Comparison of ENCODE assay signal across 1 cellular context in the genomic region with DNA sequence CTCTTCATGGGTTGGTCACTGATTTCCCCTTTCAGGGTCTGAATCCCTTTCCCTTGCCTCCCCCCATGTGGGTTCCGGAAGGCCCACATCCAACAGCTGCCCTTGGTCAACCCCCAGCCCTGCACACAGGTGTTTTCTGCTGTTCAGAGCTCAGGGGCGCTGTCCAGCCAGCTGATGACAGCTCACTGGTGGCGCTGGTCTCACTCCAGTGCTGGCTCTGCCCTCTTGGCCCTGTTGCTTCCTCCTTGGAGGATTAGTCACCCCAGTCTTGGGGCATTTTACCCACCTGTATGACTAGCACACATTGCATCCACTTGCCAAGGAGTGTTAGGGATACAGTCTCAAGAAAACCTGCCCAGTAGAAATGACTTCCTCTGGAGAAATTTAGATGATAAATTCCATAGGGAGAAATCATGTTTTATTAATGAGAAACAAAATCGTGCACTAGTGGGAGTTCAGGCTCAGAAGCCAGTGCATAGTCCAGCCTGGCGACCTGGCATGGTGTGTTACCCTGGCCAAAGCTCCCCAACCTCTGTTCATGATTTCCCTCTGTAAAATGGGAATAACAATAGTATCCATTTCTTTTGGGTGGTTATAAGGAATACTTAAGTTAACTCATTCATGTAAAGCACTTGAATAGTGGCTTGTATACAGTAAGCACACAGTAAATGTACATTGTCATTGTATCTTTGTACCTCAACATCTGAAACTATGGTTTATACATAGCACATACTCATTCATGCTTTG.
TF ChIP-seq lines count a peak whose summit lies in the region.

No MANE protein-coding gene starts in this region.

TF ChIP-seq in HepG2, 621 proteins besides CTCF, POLR2A, EP300 and RAD21 (continued from another document):
- TF ChIP-seq, protein P1, sequence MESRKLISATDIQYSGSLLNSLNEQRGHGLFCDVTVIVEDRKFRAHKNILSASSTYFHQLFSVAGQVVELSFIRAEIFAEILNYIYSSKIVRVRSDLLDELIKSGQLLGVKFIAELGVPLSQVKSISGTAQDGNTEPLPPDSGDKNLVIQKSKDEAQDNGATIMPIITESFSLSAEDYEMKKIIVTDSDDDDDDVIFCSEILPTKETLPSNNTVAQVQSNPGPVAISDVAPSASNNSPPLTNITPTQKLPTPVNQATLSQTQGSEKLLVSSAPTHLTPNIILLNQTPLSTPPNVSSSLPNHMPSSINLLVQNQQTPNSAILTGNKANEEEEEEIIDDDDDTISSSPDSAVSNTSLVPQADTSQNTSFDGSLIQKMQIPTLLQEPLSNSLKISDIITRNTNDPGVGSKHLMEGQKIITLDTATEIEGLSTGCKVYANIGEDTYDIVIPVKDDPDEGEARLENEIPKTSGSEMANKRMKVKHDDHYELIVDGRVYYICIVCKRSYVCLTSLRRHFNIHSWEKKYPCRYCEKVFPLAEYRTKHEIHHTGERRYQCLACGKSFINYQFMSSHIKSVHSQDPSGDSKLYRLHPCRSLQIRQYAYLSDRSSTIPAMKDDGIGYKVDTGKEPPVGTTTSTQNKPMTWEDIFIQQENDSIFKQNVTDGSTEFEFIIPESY (CRISPR knock-in tag; IDR thresholded peaks at IDR 0.05), result peak; percentile 73
- TF ChIP-seq NFYB (CRISPR knock-in tag; IDR thresholded peaks at IDR 0.05) (no peak), RBM22 (optimal IDR thresholded peaks at IDR 0.05; ENCODE audit: low read length) (peak; percentile 29), ZNF264 (CRISPR knock-in tag; IDR thresholded peaks at IDR 0.05) (no peak), NKX3-1 (CRISPR knock-in tag; IDR thresholded peaks at IDR 0.05) (no peak), ZBTB10 (CRISPR knock-in tag; IDR thresholded peaks at IDR 0.05; ENCODE audit: borderline replicate concordance) (no peak), ZNF724P (CRISPR knock-in tag; IDR thresholded peaks at IDR 0.05; ENCODE audit: borderline replicate concordance) (no peak), ZSCAN5A (CRISPR knock-in tag; IDR thresholded peaks at IDR 0.05; ENCODE audit: borderline replicate concordance) (no peak), REST (IDR thresholded peaks at IDR 0.05; ENCODE audit: borderline replicate concordance in 1 of 2, low read depth in 1 of 2, low read length in 2 of 2) (peak; percentile 49 to 88)
TF ChIP-seq in HepG2: peak in this region for 12.
